Comparison of ENCODE assay signal across 11 cellular contexts in genomic region chr2:41736586-41736985, GRCh38.
DNase-seq lines count a peak whose midpoint lies in the region; ATAC-seq and TF ChIP-seq lines count a peak whose summit lies in the region.
"Had no signal": no experiment of that assay in that cellular context is flagged by ENCODE, and none has a peak within 500 bp of the region (broad histone marks: within the 10 kb centered on the region; RNA-seq: fewer than 3 reads in every experiment).

No MANE protein-coding gene starts in this region.

- no peak for TF ChIP-seq CTCF in mammary epithelial cell (conservative IDR thresholded peaks at IDR 0.05 in 1 of 2, IDR thresholded peaks at IDR 0.05 in 1 of 2; ENCODE audit: extremely low read depth in 1 of 2, insufficient read depth in 1 of 2, low read depth in 1 of 2, low read length in 2 of 2)
- no peak for TF ChIP-seq CTCF in breast epithelium (IDR thresholded peaks at IDR 0.05)

- dilution Hi-C loops in mammary epithelial cell (cut with HindIII; ENCODE audit: low sequenced_read_pairs): no loop called here

- H3K9me3 ChIP-seq in mammary epithelial cell (replicated peaks; ENCODE audit: insufficient read depth, low read length): no peaks in the 10 kb centered on the region
- no peaks in the 10 kb centered on the region for H3K9me3 ChIP-seq in breast epithelium
- H3K9me3 ChIP-seq: SK-N-SH, thoracic aorta had no signal

- H3K36me3 ChIP-seq in mammary epithelial cell (ENCODE audit: insufficient read depth, low read length) (no peaks in the 10 kb centered on the region), breast epithelium (no peaks in the 10 kb centered on the region)
- H3K36me3 ChIP-seq: thoracic aorta had no signal

- no peaks in the 10 kb centered on the region for H3K27me3 ChIP-seq in mammary epithelial cell (ENCODE audit: insufficient read depth, low read length)
- H3K27me3 ChIP-seq in breast epithelium: no peaks in the 10 kb centered on the region

- no peak overlapping the region for H3K27ac ChIP-seq in mammary epithelial cell (ENCODE audit: insufficient read depth, low read depth, low read length)
- H3K27ac ChIP-seq in breast epithelium: no peak overlapping the region

- H3K4me1 Mint-ChIP-seq in stimulated activated naive B cell treated with anti-CD40 and anti-IgM and Interleukin-4, amounts not matched to agents 10 μg/mL and 1 μg/mL and 100 μg/mL, for 72 hours: peaks cover 8 to 18% of the 10 kb centered on the region in 2 donors

- intact Hi-C loops in mammary epithelial cell (cut with micrococcal nuclease) (no loop called here), breast epithelium (cut with DNase I; ENCODE audit: low total_unique reads) (no loop called here)

- H3K4me2 ChIP-seq in mammary epithelial cell (ENCODE audit: insufficient read depth, low read depth, low read length): no peak overlapping the region
- H3K4me2 ChIP-seq: SK-N-SH had no signal

- no peak overlapping the region for H3K9ac ChIP-seq in mammary epithelial cell (ENCODE audit: insufficient read depth, low read length)
- H3K9ac ChIP-seq: SK-N-SH had no signal

- H3K36me3 Mint-ChIP-seq in stimulated activated naive B cell treated with anti-CD40 and anti-IgM and Interleukin-4, amounts not matched to agents 10 μg/mL and 1 μg/mL and 100 μg/mL, for 72 hours: no peaks in the 10 kb centered on the region

- peaks cover 5 to 6% of the 10 kb centered on the region in 2 donors for H3K27me3 Mint-ChIP-seq in stimulated activated naive B cell treated with anti-CD40 and anti-IgM and Interleukin-4, amounts not matched to agents 10 μg/mL and 1 μg/mL and 100 μg/mL, for 72 hours

- peak overlapping the region; percentile 18 for H2AFZ ChIP-seq in mammary epithelial cell (ENCODE audit: low read depth, low read length)

- peak overlapping the region; percentile 89 for H3K27ac Mint-ChIP-seq in stimulated activated naive B cell treated with anti-CD40 and anti-IgM and Interleukin-4, amounts not matched to agents 10 μg/mL and 1 μg/mL and 100 μg/mL, for 72 hours

- ATAC-seq in HG02759 (IDR thresholded peaks at IDR 0.05; ENCODE audit: unreplicated experiment) (peak; percentile 40), HG03565 (IDR thresholded peaks at IDR 0.05; ENCODE audit: unreplicated experiment) (peak; percentile 16)
- peak; percentile 33 to 42 for ATAC-seq in stimulated activated naive B cell treated with anti-CD40 and anti-IgM and Interleukin-4, amounts not matched to agents 10 μg/mL and 1 μg/mL and 100 μg/mL, for 72 hours (replicated peaks)

- no peak for TF ChIP-seq POLR2A in breast epithelium (IDR thresholded peaks at IDR 0.05)

- no peaks in the 10 kb centered on the region for H3K4me1 ChIP-seq in mammary epithelial cell (ENCODE audit: insufficient read depth, low read length)
- no peaks in the 10 kb centered on the region for H3K4me1 ChIP-seq in breast epithelium

- 88% methylated on average over 1 of the region's 3 CpGs for WGBS in mammary epithelial cell (ENCODE audit: low coverage, missing lambda C conversion rate)

- peak overlapping the region in 1 of 2 donors; percentile 15 for H3K4me3 Mint-ChIP-seq in stimulated activated naive B cell treated with anti-CD40 and anti-IgM and Interleukin-4, amounts not matched to agents 10 μg/mL and 1 μg/mL and 100 μg/mL, for 72 hours

- CTCF ChIA-PET in mammary epithelial cell (lab: Charles Lee; ENCODE audit: low non-redundant PET): no interaction called here

- H4K20me1 ChIP-seq in mammary epithelial cell (ENCODE audit: insufficient read depth, low read length): no peaks in the 10 kb centered on the region

- no TSS peak for BruUV-seq in mammary epithelial cell (replicated peaks; lab: Mats Ljungman, UMichigan)

- H3K79me2 ChIP-seq in mammary epithelial cell (ENCODE audit: insufficient read depth, low read length): no peaks in the 10 kb centered on the region

- DNase-seq in mammary epithelial cell (no peak), breast epithelium (ENCODE audit: low spot score in 2 of 2) (no peak), NCI-H1694 (lab: John Stamatoyannopoulos, UW) (no peak), NCI-H1436 (lab: John Stamatoyannopoulos, UW) (no peak), NCI-H82 treated with DMSO at 0.1 percent for 48 hours (lab: John Stamatoyannopoulos, UW; ENCODE audit: unreplicated experiment) (no peak)
- DNase-seq in stimulated activated naive B cell treated with anti-CD40 and anti-IgM and Interleukin-4, amounts not matched to agents 10 μg/mL and 1 μg/mL and 100 μg/mL, for 72 hours: no peak
- DNase-seq: NCI-H2081 treated with DMSO at 0.1 percent for 48 hours, SK-N-SH had no signal

- in situ Hi-C loops in mammary epithelial cell (cut with MboI; ENCODE audit: low sequenced_read_pairs in 2 of 2): no loop called here

- no peaks in the 10 kb centered on the region for H3K9me3 Mint-ChIP-seq in stimulated activated naive B cell treated with anti-CD40 and anti-IgM and Interleukin-4, amounts not matched to agents 10 μg/mL and 1 μg/mL and 100 μg/mL, for 72 hours

- H3K4me3 ChIP-seq in mammary epithelial cell (replicated peaks in 1 of 3; ENCODE audit: insufficient read depth in 1 of 3, low read depth in 2 of 3, low read length in 3 of 3): no peak overlapping the region
- H3K4me3 ChIP-seq in breast epithelium: no peak overlapping the region
- H3K4me3 ChIP-seq: thoracic aorta had no signal
